Comparison of ENCODE assay signal across 8 cellular contexts in genomic region chr1:8463144-8463927, GRCh38.
DNase-seq lines count a peak whose midpoint lies in the region; ATAC-seq and TF ChIP-seq lines count a peak whose summit lies in the region.

No MANE protein-coding gene starts in this region.

- intact Hi-C loops in heart left ventricle (cut with DNase I) = loop anchor here in 2 of 10 donors (5.0 to 10.0 kb wide), 2 partner anchors 44 to 61 kb away; no protein-coding TSS in a partner anchor

- no peaks in the 10 kb centered on the region for H3K27me3 ChIP-seq in heart left ventricle

- peak overlapping the region; percentile 42 to 89 (median 80) for H3K27ac ChIP-seq in heart left ventricle

- peak; percentile 69 for ATAC-seq in stimulated activated naive CD8-positive, alpha-beta T cell treated with anti-CD3 and anti-CD28 coated beads, Interleukin-15, Interleukin-2, amounts not matched to agents 100 U/mL and 50 U/mL, for 24 hours
- no peak for ATAC-seq in stimulated activated naive CD8-positive, alpha-beta T cell treated with anti-CD3 and anti-CD28 coated beads, Interleukin-15, amount 100 ng/mL, for 72 hours
- ATAC-seq in activated CD8-positive, alpha-beta T cell treated with anti-CD3 and anti-CD28 coated beads, Interleukin-2, amount 10 ng/mL, durations not matched to agents 7 days and 5 days = no peak
- ATAC-seq in heart left ventricle (peak; percentile 53 to 72 (median 64)), HG02623 (IDR thresholded peaks at IDR 0.05; ENCODE audit: unreplicated experiment) (no peak), HG02642 (IDR thresholded peaks at IDR 0.05; ENCODE audit: poor library complexity, unreplicated experiment) (no peak)

- TF ChIP-seq CTCF in heart left ventricle (IDR thresholded peaks at IDR 0.05) = no peak

- H3K4me3 Mint-ChIP-seq in stimulated activated naive CD8-positive, alpha-beta T cell treated with anti-CD3 and anti-CD28 coated beads, Interleukin-15, amount 100 ng/mL, for 72 hours = no peak overlapping the region
- no peak overlapping the region for H3K4me3 Mint-ChIP-seq in activated CD8-positive, alpha-beta T cell treated with anti-CD3 and anti-CD28 coated beads, Interleukin-2, amount 10 ng/mL, durations not matched to agents 7 days and 5 days

- H3K9me3 Mint-ChIP-seq in stimulated activated naive CD8-positive, alpha-beta T cell treated with anti-CD3 and anti-CD28 coated beads, Interleukin-15, amount 100 ng/mL, for 72 hours = no peaks in the 10 kb centered on the region
- no peaks in the 10 kb centered on the region for H3K9me3 Mint-ChIP-seq in activated CD8-positive, alpha-beta T cell treated with anti-CD3 and anti-CD28 coated beads, Interleukin-2, amount 10 ng/mL, durations not matched to agents 7 days and 5 days (ENCODE audit: insufficient read depth)

- TF ChIP-seq POLR2A in heart left ventricle (IDR thresholded peaks at IDR 0.05) = no peak

- H3K27ac Mint-ChIP-seq in stimulated activated naive CD8-positive, alpha-beta T cell treated with anti-CD3 and anti-CD28 coated beads, Interleukin-15, amount 100 ng/mL, for 72 hours = peak overlapping the region in 1 of 2 donors; percentile 41
- H3K27ac Mint-ChIP-seq in activated CD8-positive, alpha-beta T cell treated with anti-CD3 and anti-CD28 coated beads, Interleukin-2, amount 10 ng/mL, durations not matched to agents 7 days and 5 days = peak overlapping the region; percentile 31

- CTCF ChIA-PET in activated CD8-positive, alpha-beta T cell treated with anti-CD3 and anti-CD28 coated beads, Interleukin-2, amount 10 ng/mL, durations not matched to agents 7 days and 5 days (lab: Charles Lee) = interaction anchor here (1.2 to 1.6 kb wide), 2 partner anchors 9 to 446 kb away, joined by 3 to 4 read pairs; no protein-coding TSS in a partner anchor

- H3K9me3 ChIP-seq in heart left ventricle = no peaks in the 10 kb centered on the region

- 22 to 27% (median 24%) methylated on average over 8 of the region's 8 CpGs for WGBS in heart left ventricle, 4 donors

- peak overlapping the region in 6 of 12 donors; percentile 1 to 17 (median 8) for H3K4me3 ChIP-seq in heart left ventricle

- peaks cover 10% of the 10 kb centered on the region for H3K36me3 Mint-ChIP-seq in activated CD8-positive, alpha-beta T cell treated with anti-CD3 and anti-CD28 coated beads, Interleukin-2, amount 10 ng/mL, durations not matched to agents 7 days and 5 days (ENCODE audit: low read depth)

- POLR2A ChIA-PET in activated CD8-positive, alpha-beta T cell treated with anti-CD3 and anti-CD28 coated beads, Interleukin-2, amount 10 ng/mL, durations not matched to agents 7 days and 5 days (lab: Charles Lee) = no interaction called here

- no peak for DNase-seq in stimulated activated naive CD8-positive, alpha-beta T cell treated with anti-CD3 and anti-CD28 coated beads, Interleukin-15, Interleukin-2, amounts not matched to agents 100 U/mL and 50 U/mL, for 24 hours
- DNase-seq in stimulated activated naive CD8-positive, alpha-beta T cell treated with anti-CD3 and anti-CD28 coated beads, Interleukin-15, amount 100 ng/mL, for 72 hours = no peak
- no peak for DNase-seq in activated CD8-positive, alpha-beta T cell treated with anti-CD3 and anti-CD28 coated beads, Interleukin-2, amount 10 ng/mL, durations not matched to agents 7 days and 5 days
- DNase-seq in heart left ventricle = peak in 3 of 5 donors; percentile 50 to 66 (median 54)
- peak; percentile 48 for DNase-seq in retina
- no peak for DNase-seq in NOMO-1 treated with dmso at 0.1 percent for 144 hours (lab: John Stamatoyannopoulos, UW; ENCODE audit: unreplicated experiment)

- peaks cover 0 to 12% (median 0%) of the 10 kb centered on the region in 9 donors for H3K36me3 ChIP-seq in heart left ventricle

- H3K27me3 Mint-ChIP-seq in stimulated activated naive CD8-positive, alpha-beta T cell treated with anti-CD3 and anti-CD28 coated beads, Interleukin-15, amount 100 ng/mL, for 72 hours = no peaks in the 10 kb centered on the region
- H3K27me3 Mint-ChIP-seq in activated CD8-positive, alpha-beta T cell treated with anti-CD3 and anti-CD28 coated beads, Interleukin-2, amount 10 ng/mL, durations not matched to agents 7 days and 5 days (ENCODE audit: low read depth) = no peaks in the 10 kb centered on the region

- peaks cover 32% of the 10 kb centered on the region for H3K4me1 Mint-ChIP-seq in stimulated activated naive CD8-positive, alpha-beta T cell treated with anti-CD3 and anti-CD28 coated beads, Interleukin-15, amount 100 ng/mL, for 72 hours
- H3K4me1 Mint-ChIP-seq in activated CD8-positive, alpha-beta T cell treated with anti-CD3 and anti-CD28 coated beads, Interleukin-2, amount 10 ng/mL, durations not matched to agents 7 days and 5 days (ENCODE audit: low read depth) = peaks cover 23% of the 10 kb centered on the region

- H3K4me1 ChIP-seq in heart left ventricle = peaks cover 4 to 59% (median 40%) of the 10 kb centered on the region in 12 donors

Comparison
In these comparisons a context has a peak if more than half of its experiments do, and no peak if none do; other contexts are left out.
1. ATAC-seq: peak in stimulated activated naive CD8-positive, alpha-beta T cell treated with anti-CD3 and anti-CD28 coated beads, Interleukin-15, Interleukin-2, amounts not matched to agents 100 U/mL and 50 U/mL, for 24 hours (single experiment) and heart left ventricle (4 of 4); none in stimulated activated naive CD8-positive, alpha-beta T cell treated with anti-CD3 and anti-CD28 coated beads, Interleukin-15, amount 100 ng/mL, for 72 hours (single experiment), activated CD8-positive, alpha-beta T cell treated with anti-CD3 and anti-CD28 coated beads, Interleukin-2, amount 10 ng/mL, durations not matched to agents 7 days and 5 days (single experiment), HG02623 (single experiment) and HG02642 (single experiment).
2. DNase-seq: peak in heart left ventricle (3 of 5) and retina (single experiment); none in stimulated activated naive CD8-positive, alpha-beta T cell treated with anti-CD3 and anti-CD28 coated beads, Interleukin-15, Interleukin-2, amounts not matched to agents 100 U/mL and 50 U/mL, for 24 hours (single experiment), stimulated activated naive CD8-positive, alpha-beta T cell treated with anti-CD3 and anti-CD28 coated beads, Interleukin-15, amount 100 ng/mL, for 72 hours (0 of 2), activated CD8-positive, alpha-beta T cell treated with anti-CD3 and anti-CD28 coated beads, Interleukin-2, amount 10 ng/mL, durations not matched to agents 7 days and 5 days (single experiment) and NOMO-1 treated with dmso at 0.1 percent for 144 hours (single experiment).